In genomic region chr7:85114342-85114741, GRCh38 we compare ENCODE assay signal across 1 cellular context.
TF ChIP-seq lines count a peak whose summit lies in the region.

No MANE protein-coding gene starts in this region.

TF ChIP-seq in SK-N-SH treated with all-trans-retinoic acid at 6 μM for 48 hours, 23 proteins besides CTCF, POLR2A, EP300 and RAD21 (continued from another document):
- TF ChIP-seq TSHZ2 (CRISPR knock-in tag; IDR thresholded peaks at IDR 0.05) (no peak), ISL1 (CRISPR knock-in tag; IDR thresholded peaks at IDR 0.05) (no peak), ZC3H10 (CRISPR knock-in tag; IDR thresholded peaks at IDR 0.05) (no peak), ZNF565 (CRISPR knock-in tag; conservative IDR thresholded peaks at IDR 0.05; ENCODE audit: low read depth) (no peak), CSRNP3 (CRISPR knock-in tag; IDR thresholded peaks at IDR 0.05) (no peak), ARNTL (CRISPR knock-in tag; IDR thresholded peaks at IDR 0.05; ENCODE audit: borderline replicate concordance, low read depth) (no peak), BACH2 (CRISPR knock-in tag; IDR thresholded peaks at IDR 0.05; ENCODE audit: borderline replicate concordance) (no peak), SNAI2 (CRISPR knock-in tag; IDR thresholded peaks at IDR 0.05) (no peak), OSR1 (CRISPR knock-in tag; IDR thresholded peaks at IDR 0.05) (no peak), ZNF8 (CRISPR knock-in tag; IDR thresholded peaks at IDR 0.05) (no peak), POU6F1 (CRISPR knock-in tag; IDR thresholded peaks at IDR 0.05; ENCODE audit: borderline replicate concordance, low read depth) (no peak), GLIS3 (CRISPR knock-in tag; IDR thresholded peaks at IDR 0.05) (no peak), ZNF70 (CRISPR knock-in tag; IDR thresholded peaks at IDR 0.05) (no peak), ZFP30 (CRISPR knock-in tag; IDR thresholded peaks at IDR 0.05) (no peak), PPARA (CRISPR knock-in tag; IDR thresholded peaks at IDR 0.05; ENCODE audit: borderline replicate concordance) (no peak), PATZ1 (CRISPR knock-in tag; IDR thresholded peaks at IDR 0.05; ENCODE audit: borderline replicate concordance) (no peak)
